8 cellular contexts compared by ENCODE assay signal in the genomic region with DNA sequence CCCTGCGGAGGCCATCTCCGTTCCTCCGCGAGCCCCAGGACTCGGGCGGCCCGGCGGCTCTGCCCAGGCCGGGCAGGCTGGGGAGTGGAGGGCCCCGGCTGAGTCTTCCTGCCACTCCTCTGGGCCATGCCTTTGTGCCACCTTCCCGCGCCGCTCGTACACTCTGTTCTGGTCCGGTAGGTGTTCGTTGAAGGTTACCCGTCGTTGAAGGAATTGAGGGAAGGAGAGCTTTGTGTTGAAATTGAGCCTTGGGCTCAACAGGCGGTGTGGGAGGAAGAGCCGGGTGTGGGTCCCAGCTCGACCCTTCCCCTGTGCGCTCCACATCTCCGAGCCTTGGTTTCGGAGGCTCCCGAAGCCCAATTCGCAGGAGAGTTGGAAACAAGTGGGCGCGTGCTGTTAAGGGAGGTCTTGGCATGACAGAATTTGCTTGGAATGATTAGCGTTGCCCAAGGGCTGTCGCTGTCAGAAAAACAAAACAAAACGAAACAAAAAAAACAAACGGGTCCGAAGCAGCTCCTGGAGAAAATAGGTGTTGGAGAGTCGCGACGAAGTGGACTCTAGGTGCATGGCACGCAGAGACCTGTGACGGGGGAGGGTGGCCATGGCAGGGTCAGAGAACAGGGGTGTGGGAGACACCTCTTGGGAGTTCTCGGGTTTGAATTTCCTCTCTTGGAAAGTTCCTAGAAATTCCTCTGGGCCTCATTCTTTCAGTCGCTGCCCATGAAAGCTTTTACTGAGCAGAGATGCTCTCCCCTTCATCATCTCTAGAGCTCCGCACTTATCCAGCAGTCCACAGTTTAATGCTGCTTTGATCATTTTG. TPM values are rescaled to one million over a fixed set of nuclear protein-coding genes. Genes with fewer than 3 reads are reported as not detected.
DNase-seq lines count a peak whose midpoint lies in the region; ATAC-seq, FAIRE-seq and TF ChIP-seq lines count a peak whose summit lies in the region.

No MANE protein-coding gene starts in this region.

- TF ChIP-seq CTCF in astrocyte of the spinal cord (IDR thresholded peaks at IDR 0.05; ENCODE audit: low read depth, low read length), result no peak

- peak overlapping the region; percentile 97 for H3K27ac ChIP-seq in CD8-positive, alpha-beta memory T cell (ENCODE audit: low read depth, low read length)
- peak overlapping the region; percentile 20 for H3K27ac ChIP-seq in temporal lobe (ENCODE audit: low read depth, low read length)

- no peak for TF ChIP-seq POLR2A in GM12892 (IDR thresholded peaks at IDR 0.05; ENCODE audit: low read depth, low read length)

- H3K27me3 ChIP-seq in CD8-positive, alpha-beta memory T cell (ENCODE audit: insufficient read depth, low read length, poor library complexity, severe bottlenecking), result no peaks in the 10 kb centered on the region

- peak; percentile 18 for ATAC-seq in GM21360 (IDR thresholded peaks at IDR 0.05; ENCODE audit: unreplicated experiment)
- peak; percentile 3 for ATAC-seq in HG03575 (IDR thresholded peaks at IDR 0.05; ENCODE audit: extremely low read depth, insufficient number of reproducible peaks, low FRiP score, unreplicated experiment)
- peak; percentile 33 for ATAC-seq in left colon

- DNase-seq in CD8-positive, alpha-beta memory T cell, result no peak
- no peak for DNase-seq in astrocyte of the spinal cord (ENCODE audit: low read depth, low spot score)
- DNase-seq in left colon, result no peak
- DNase-seq in GM12892 (ENCODE audit: insufficient read length), result no peak
- DNase-seq in MV-4-11 (lab: John Stamatoyannopoulos, UW), result no peak

- H3K36me3 Mint-ChIP-seq in CD8-positive, alpha-beta memory T cell, result peaks cover 0 to 31% (median 0%) of the 10 kb centered on the region in 3 donors

- peak overlapping the region; percentile 95 to 99 (median 98) for H3K27ac Mint-ChIP-seq in CD8-positive, alpha-beta memory T cell

- H3K9me3 Mint-ChIP-seq in CD8-positive, alpha-beta memory T cell, result no peaks in the 10 kb centered on the region

- H3K4me1 ChIP-seq in CD8-positive, alpha-beta memory T cell (ENCODE audit: insufficient read depth, low read length), result peaks cover 26% of the 10 kb centered on the region

- no peaks in the 10 kb centered on the region for H3K9me3 ChIP-seq in CD8-positive, alpha-beta memory T cell (ENCODE audit: low read length)

- in situ Hi-C loops in astrocyte of the spinal cord (cut with HindIII; ENCODE audit: low sequenced_read_pairs), result no loop called here

- H3K27me3 Mint-ChIP-seq in CD8-positive, alpha-beta memory T cell, result peaks cover 0 to 2% of the 10 kb centered on the region in 2 donors

- no peak for FAIRE-seq in GM12892 (lab: Jason Lieb, UNC)

- CTCF ChIA-PET in CD8-positive, alpha-beta memory T cell (lab: Charles Lee), result interaction anchor here (0.8 to 3.1 kb wide), 16 partner anchors 9 to 1312 kb away, joined by 3 to 18 read pairs (median 4); partner anchors contain the start of genes IMP4, PLEKHB2 and SMPD4

- POLR2A ChIA-PET in CD8-positive, alpha-beta memory T cell (lab: Charles Lee), result interaction anchor here (1.1 to 1.2 kb wide), 2 partner anchors 400 to 1151 kb away, joined by 5 to 6 read pairs; partner anchors contain the start of genes FAM168B and IMP4

- intact Hi-C loops in left colon (cut with DNase I, micrococcal nuclease), result no loop called here

- peak overlapping the region; percentile 86 for H3K4me3 ChIP-seq in CD8-positive, alpha-beta memory T cell (ENCODE audit: low read length)
- peak overlapping the region; percentile 90 for H3K4me3 ChIP-seq in astrocyte of the spinal cord (ENCODE audit: low read depth, low read length)

- peak overlapping the region; percentile 93 to 99 (median 94) for H3K4me3 Mint-ChIP-seq in CD8-positive, alpha-beta memory T cell

- H3K4me1 Mint-ChIP-seq in CD8-positive, alpha-beta memory T cell, result peaks cover 33 to 63% (median 46%) of the 10 kb centered on the region in 3 donors

- no peaks in the 10 kb centered on the region for H3K36me3 ChIP-seq in CD8-positive, alpha-beta memory T cell (ENCODE audit: insufficient read depth, low read length)

RNA-seq across cellular contexts. Expression of gene MZT2A, which starts 1.2 kb away (rescaled TPM):
- 100 to 1,000 TPM; 141 to 142 TPM for total RNA-seq in CD8-positive, alpha-beta memory T cell
- polyA plus RNA-seq in CD8-positive, alpha-beta memory T cell, result 92.6 TPM
- total RNA-seq in left colon (10 to 100 TPM; 72.3 to 84.6 TPM), temporal lobe (37.9 TPM)
- 32.4 TPM for polyA plus RNA-seq in GM12892 (2012; ENCODE audit: missing spikeins)

RNA-seq across cellular contexts. Expression of gene TUBA3D, which starts 17.5 kb away (rescaled TPM):
- not detected for total RNA-seq in CD8-positive, alpha-beta memory T cell
- polyA plus RNA-seq in CD8-positive, alpha-beta memory T cell, result 0.14 TPM
- total RNA-seq in left colon (not detected), temporal lobe (not detected)
- 0.74 TPM for polyA plus RNA-seq in GM12892 (2012; ENCODE audit: missing spikeins)

RNA-seq across cellular contexts. Expression of gene CCDC74A, which starts 34.3 kb away (rescaled TPM):
- total RNA-seq in CD8-positive, alpha-beta memory T cell, result 1 to 10 TPM; 3.6 to 5.0 TPM
- polyA plus RNA-seq in CD8-positive, alpha-beta memory T cell, result 0.69 TPM
- total RNA-seq in left colon (1 to 10 TPM; 1.1 to 2.0 TPM), temporal lobe (3.7 TPM)
- 42.7 TPM for polyA plus RNA-seq in GM12892 (2012; ENCODE audit: missing spikeins)
